Comparison of ENCODE assay signal across 9 cellular contexts in genomic region chr17:72419866-72420774, GRCh38.
A peak's percentile ranks its signal among the peaks of the same experiment; 100 is the strongest.
DNase-seq lines count a peak whose midpoint lies in the region; ATAC-seq and TF ChIP-seq lines count a peak whose summit lies in the region.
"Had no signal": no experiment of that assay in that cellular context is flagged by ENCODE, and none has a peak within 500 bp of the region (broad histone marks: within the 10 kb centered on the region; RNA-seq: fewer than 3 reads in every experiment).

No MANE protein-coding gene starts in this region.

- H3K27me3 Mint-ChIP-seq in Calu3 (ENCODE audit: unreplicated experiment), result no peaks in the 10 kb centered on the region
- H3K27me3 Mint-ChIP-seq: activated naive CD8-positive, alpha-beta T cell treated with anti-CD3 and anti-CD28 coated beads, Interleukin-2, amount 10 ng/mL, durations not matched to agents 7 days and 5 days had no signal

- CTCF ChIA-PET in Calu3 (lab: Charles Lee), result interaction anchor here (0.6 to 1.9 kb wide), 2 partner anchors 9 to 1216 kb away, joined by 5 to 6 read pairs; no protein-coding TSS in a partner anchor

- DNase-seq in Calu3 (peak; percentile 35), HuH-7.5 (ENCODE audit: low spot score) (no peak), GM03348 (ENCODE audit: low spot score) (no peak), NCI-H774 (lab: John Stamatoyannopoulos, UW) (no peak), SIG-M5 (lab: John Stamatoyannopoulos, UW) (no peak)
- DNase-seq: activated naive CD8-positive, alpha-beta T cell treated with anti-CD3 and anti-CD28 coated beads, Interleukin-2, amount 10 ng/mL, durations not matched to agents 7 days and 5 days had no signal

- no TSS peak for BruUV-seq in Calu3 (replicated peaks; lab: Mats Ljungman, UMichigan)

- peak; percentile 34 for ATAC-seq in GM19468 (IDR thresholded peaks at IDR 0.05; ENCODE audit: extremely low read depth, unreplicated experiment)
- peak; percentile 44 for ATAC-seq in HG03457 (IDR thresholded peaks at IDR 0.05; ENCODE audit: unreplicated experiment)
- ATAC-seq in esophagus mucosa, result peak; percentile 53

- peaks cover 86% of the 10 kb centered on the region for H3K36me3 Mint-ChIP-seq in Calu3 (ENCODE audit: insufficient read depth, unreplicated experiment)
- H3K36me3 Mint-ChIP-seq: activated naive CD8-positive, alpha-beta T cell treated with anti-CD3 and anti-CD28 coated beads, Interleukin-2, amount 10 ng/mL, durations not matched to agents 7 days and 5 days had no signal

- intact Hi-C loops in Calu3 (cut with micrococcal nuclease; ENCODE audit: unreplicated experiment), result loop anchor here (2.0 to 5.0 kb wide), 7 partner anchors 13 to 297 kb away; no protein-coding TSS in a partner anchor

- peaks cover 9% of the 10 kb centered on the region for H3K9me3 Mint-ChIP-seq in Calu3 (ENCODE audit: low read depth, unreplicated experiment)

- peak overlapping the region; percentile 96 for H3K27ac Mint-ChIP-seq in Calu3 (ENCODE audit: unreplicated experiment)
- H3K27ac Mint-ChIP-seq: activated naive CD8-positive, alpha-beta T cell treated with anti-CD3 and anti-CD28 coated beads, Interleukin-2, amount 10 ng/mL, durations not matched to agents 7 days and 5 days had no signal

- H3K4me1 Mint-ChIP-seq in Calu3 (ENCODE audit: low read depth, unreplicated experiment), result peaks cover 54% of the 10 kb centered on the region

- TF ChIP-seq CTCF in Calu3 (IDR thresholded peaks at IDR 0.05; ENCODE audit: unreplicated experiment), result peak; percentile 21

- H3K4me3 Mint-ChIP-seq in Calu3 (ENCODE audit: low read depth, unreplicated experiment), result peak overlapping the region; percentile 51
- H3K4me3 Mint-ChIP-seq: activated naive CD8-positive, alpha-beta T cell treated with anti-CD3 and anti-CD28 coated beads, Interleukin-2, amount 10 ng/mL, durations not matched to agents 7 days and 5 days had no signal
